ENCODE assay signal across 1 cellular context in the genomic region with DNA sequence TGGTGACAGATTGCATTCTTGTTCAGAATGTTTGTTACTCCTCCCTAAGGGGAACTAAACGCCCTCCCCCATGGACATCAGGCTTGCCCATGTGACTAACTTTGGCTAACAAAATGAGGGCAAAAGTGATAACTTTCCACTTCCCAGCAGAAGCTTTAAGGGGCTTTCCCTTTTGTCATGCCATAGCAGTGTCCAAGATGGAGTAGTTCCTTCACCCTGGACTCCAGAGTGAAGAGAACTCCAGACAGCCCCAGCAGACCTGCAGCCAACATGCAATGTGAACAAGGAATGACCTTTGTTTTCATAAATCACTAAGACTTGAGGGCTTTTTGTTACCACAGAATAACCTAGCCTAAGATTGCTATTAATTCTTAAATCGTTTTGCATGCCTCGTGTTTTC.
TF ChIP-seq lines count a peak whose summit lies in the region.

No MANE protein-coding gene starts in this region.

TF ChIP-seq in A549, 52 proteins besides CTCF, POLR2A, EP300 and RAD21 (continued from another document):
- no peak for TF ChIP-seq HDAC2 (IDR thresholded peaks at IDR 0.05)
